1 cellular context compared by ENCODE assay signal in the genomic region with DNA sequence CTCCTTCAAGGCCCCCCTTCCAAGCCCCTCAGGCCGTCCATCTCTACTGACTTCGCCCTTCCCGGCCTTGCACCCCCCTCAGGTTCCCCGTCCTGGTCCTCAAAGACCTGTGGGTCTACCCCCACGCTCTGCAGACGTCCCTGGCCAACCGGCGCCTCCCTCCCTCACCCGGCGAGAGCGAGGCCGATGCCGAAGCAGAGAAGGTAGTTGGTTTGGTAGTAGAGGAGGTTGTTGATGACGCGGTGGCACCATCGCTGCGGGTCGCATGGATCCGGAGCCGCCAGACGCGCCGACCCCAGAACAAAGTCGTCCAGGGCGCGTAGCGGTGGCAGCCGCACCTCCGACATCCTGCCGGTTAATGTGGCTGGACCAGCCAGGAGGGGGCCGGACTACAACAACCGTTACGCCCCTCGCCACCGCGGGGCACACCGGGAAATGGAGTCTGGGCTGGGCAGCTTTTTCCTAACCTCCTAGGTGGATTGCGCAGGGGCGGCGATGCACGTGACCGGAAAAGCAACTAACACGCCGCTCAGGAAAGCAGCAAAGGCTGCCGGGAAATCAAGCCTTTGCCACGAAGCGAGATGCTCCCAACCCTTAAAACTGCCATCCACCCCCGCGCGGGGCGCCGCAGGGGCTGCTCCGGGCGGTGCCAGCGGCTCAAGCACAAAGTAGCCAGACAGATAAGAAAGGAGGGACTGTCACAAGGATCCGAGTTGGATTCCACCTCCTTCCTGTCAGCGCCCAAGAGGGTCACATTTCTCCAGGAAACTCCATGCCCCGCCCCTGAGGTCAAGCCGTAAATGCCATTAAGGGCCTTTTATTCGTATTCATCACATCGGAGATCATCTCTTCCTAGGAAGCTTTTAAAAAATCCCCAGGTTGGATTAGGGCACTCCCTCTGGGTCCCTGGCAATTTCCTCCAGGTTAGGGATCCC.
TF ChIP-seq lines count a peak whose summit lies in the region.

A gene with protein sequence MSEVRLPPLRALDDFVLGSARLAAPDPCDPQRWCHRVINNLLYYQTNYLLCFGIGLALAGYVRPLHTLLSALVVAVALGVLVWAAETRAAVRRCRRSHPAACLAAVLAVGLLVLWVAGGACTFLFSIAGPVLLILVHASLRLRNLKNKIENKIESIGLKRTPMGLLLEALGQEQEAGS (minus strand): TSS at position 362 of the 935 bp plus-strand sequence. CDS start 15 bp downstream, at position 347.

TF ChIP-seq in SK-N-SH treated with all-trans-retinoic acid at 6 μM for 48 hours, 23 proteins besides CTCF, POLR2A, EP300 and RAD21 (continued from another document):
- TF ChIP-seq, protein P1, sequence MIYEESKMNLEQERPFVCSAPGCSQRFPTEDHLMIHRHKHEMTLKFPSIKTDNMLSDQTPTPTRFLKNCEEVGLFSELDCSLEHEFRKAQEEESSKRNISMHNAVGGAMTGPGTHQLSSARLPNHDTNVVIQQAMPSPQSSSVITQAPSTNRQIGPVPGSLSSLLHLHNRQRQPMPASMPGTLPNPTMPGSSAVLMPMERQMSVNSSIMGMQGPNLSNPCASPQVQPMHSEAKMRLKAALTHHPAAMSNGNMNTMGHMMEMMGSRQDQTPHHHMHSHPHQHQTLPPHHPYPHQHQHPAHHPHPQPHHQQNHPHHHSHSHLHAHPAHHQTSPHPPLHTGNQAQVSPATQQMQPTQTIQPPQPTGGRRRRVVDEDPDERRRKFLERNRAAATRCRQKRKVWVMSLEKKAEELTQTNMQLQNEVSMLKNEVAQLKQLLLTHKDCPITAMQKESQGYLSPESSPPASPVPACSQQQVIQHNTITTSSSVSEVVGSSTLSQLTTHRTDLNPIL (CRISPR knock-in tag; IDR thresholded peaks at IDR 0.05; ENCODE audit: low read depth), result no peak
- TF ChIP-seq, protein P2, sequence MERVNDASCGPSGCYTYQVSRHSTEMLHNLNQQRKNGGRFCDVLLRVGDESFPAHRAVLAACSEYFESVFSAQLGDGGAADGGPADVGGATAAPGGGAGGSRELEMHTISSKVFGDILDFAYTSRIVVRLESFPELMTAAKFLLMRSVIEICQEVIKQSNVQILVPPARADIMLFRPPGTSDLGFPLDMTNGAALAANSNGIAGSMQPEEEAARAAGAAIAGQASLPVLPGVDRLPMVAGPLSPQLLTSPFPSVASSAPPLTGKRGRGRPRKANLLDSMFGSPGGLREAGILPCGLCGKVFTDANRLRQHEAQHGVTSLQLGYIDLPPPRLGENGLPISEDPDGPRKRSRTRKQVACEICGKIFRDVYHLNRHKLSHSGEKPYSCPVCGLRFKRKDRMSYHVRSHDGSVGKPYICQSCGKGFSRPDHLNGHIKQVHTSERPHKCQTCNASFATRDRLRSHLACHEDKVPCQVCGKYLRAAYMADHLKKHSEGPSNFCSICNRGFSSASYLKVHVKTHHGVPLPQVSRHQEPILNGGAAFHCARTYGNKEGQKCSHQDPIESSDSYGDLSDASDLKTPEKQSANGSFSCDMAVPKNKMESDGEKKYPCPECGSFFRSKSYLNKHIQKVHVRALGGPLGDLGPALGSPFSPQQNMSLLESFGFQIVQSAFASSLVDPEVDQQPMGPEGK (CRISPR knock-in tag; IDR thresholded peaks at IDR 0.05; ENCODE audit: borderline replicate concordance), result no peak
- TF ChIP-seq, protein P3, sequence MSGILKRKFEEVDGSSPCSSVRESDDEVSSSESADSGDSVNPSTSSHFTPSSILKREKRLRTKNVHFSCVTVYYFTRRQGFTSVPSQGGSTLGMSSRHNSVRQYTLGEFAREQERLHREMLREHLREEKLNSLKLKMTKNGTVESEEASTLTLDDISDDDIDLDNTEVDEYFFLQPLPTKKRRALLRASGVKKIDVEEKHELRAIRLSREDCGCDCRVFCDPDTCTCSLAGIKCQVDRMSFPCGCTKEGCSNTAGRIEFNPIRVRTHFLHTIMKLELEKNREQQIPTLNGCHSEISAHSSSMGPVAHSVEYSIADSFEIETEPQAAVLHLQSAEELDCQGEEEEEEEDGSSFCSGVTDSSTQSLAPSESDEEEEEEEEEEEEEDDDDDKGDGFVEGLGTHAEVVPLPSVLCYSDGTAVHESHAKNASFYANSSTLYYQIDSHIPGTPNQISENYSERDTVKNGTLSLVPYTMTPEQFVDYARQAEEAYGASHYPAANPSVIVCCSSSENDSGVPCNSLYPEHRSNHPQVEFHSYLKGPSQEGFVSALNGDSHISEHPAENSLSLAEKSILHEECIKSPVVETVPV (CRISPR knock-in tag; IDR thresholded peaks at IDR 0.05), result no peak
- TF ChIP-seq ZFP30 (CRISPR knock-in tag; IDR thresholded peaks at IDR 0.05) (no peak), TCF4 (CRISPR knock-in tag; IDR thresholded peaks at IDR 0.05; ENCODE audit: borderline replicate concordance) (no peak), ZNF565 (CRISPR knock-in tag; conservative IDR thresholded peaks at IDR 0.05; ENCODE audit: low read depth) (peak; percentile 54; the same call in 1 of the 2 replicates)
